Comparison of ENCODE assay signal across 10 cellular contexts in the genomic region with DNA sequence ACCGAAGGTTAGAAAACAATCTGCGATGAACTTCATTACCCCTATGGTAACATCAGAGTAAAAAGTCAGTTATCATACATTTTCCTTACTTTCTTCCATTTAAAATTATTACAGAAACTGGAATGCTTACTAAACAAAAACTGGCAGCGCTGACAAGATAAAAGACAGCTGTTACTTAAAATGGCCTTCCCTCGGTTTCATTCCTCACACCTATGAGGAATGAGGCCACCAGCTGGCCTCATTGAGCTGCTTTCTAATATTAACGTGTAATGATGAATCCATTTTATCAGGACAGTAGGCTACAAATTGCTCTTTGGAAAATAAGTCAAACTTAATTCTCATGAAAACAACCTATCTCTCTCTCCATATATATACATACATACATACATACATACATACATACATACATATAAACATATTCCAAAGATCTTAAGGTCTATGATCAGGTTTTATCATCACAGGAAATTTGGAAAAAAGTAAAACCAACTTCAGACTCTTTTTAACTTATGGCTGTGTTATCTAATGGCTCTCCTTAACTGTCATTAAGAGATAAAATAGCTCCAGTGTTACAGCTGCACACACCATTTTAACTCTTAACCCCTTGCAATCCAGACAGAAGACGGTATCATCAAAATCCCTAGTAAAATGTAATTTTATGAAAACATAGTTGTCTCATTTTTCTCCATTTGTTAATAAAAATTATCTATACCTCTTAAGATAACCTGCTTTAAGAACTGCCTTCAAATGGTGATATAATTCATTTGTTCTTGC. TPM values are rescaled to one million over a fixed set of nuclear protein-coding genes. Genes with fewer than 3 reads are reported as not detected.
DNase-seq lines count a peak whose midpoint lies in the region; ATAC-seq and TF ChIP-seq lines count a peak whose summit lies in the region.
"Had no signal": no experiment of that assay in that cellular context is flagged by ENCODE, and none has a peak within 500 bp of the region (broad histone marks: within the 10 kb centered on the region; RNA-seq: fewer than 3 reads in every experiment).

No MANE protein-coding gene starts in this region.

- peak overlapping the region; percentile 2 for H3K27ac ChIP-seq in fibroblast of lung (ENCODE audit: insufficient read depth, low read length)
- H3K27ac ChIP-seq in gastrocnemius medialis, result peak overlapping the region; percentile 29 to 99 (median 58)
- H3K27ac ChIP-seq: uterus had no signal

- no peak for DNase-seq in T-helper 2 cell treated with Interferon-gamma antibody and Interleukin-4, amounts not matched to agents 5 μg/mL and 100 μg/mL, for 36 hours (ENCODE audit: low spot score)
- DNase-seq in T-helper 2 cell (no peak), WTC11 (ENCODE audit: low spot score) (no peak), fibroblast of lung (ENCODE audit: low read depth in 2 of 2) (no peak), gastrocnemius medialis (no peak), OCI-M2 (lab: John Stamatoyannopoulos, UW; ENCODE audit: unreplicated experiment) (no peak), D341Med (ENCODE audit: low spot score) (no peak)
- no peak for DNase-seq in stimulated activated CD4-positive, alpha-beta T cell treated with anti-CD3 and anti-CD28 coated beads, Interleukin-4, amount 100 ng/mL, for 24 hours
- DNase-seq: stimulated activated CD4-positive, alpha-beta T cell treated with anti-CD3 and anti-CD28 coated beads, Interleukin-12 subunit alpha, Interleukin-12 subunit beta, amount 100 ng/mL, for 4 hours; uterus had no signal

- H3K27ac Mint-ChIP-seq in T-helper 2 cell treated with Interferon-gamma antibody and Interleukin-4, amounts not matched to agents 5 μg/mL and 100 μg/mL, for 36 hours, result peak overlapping the region; percentile 49
- no peak overlapping the region; the same call in 1 of the 2 replicates for H3K27ac Mint-ChIP-seq in WTC11

- no peaks in the 10 kb centered on the region for H3K9me3 ChIP-seq in fibroblast of lung (ENCODE audit: control insufficient read depth, insufficient read depth, low read depth, low read length)
- H3K9me3 ChIP-seq in gastrocnemius medialis, result no peaks in the 10 kb centered on the region
- H3K9me3 ChIP-seq: uterus had no signal

- no peak overlapping the region for H2AFZ ChIP-seq in fibroblast of lung (ENCODE audit: low read length)

- peak overlapping the region; percentile 25 to 99 (median 56) for H3K4me3 ChIP-seq in fibroblast of lung (replicated peaks in 1 of 4; ENCODE audit: control extremely low read depth in 1 of 4, insufficient read depth in 1 of 4, low read depth in 3 of 4, low read length in 4 of 4)
- peak overlapping the region; percentile 2 to 31 (median 14) for H3K4me3 ChIP-seq in gastrocnemius medialis
- H3K4me3 ChIP-seq: uterus had no signal

- no peaks in the 10 kb centered on the region for H3K27me3 Mint-ChIP-seq in T-helper 2 cell treated with Interferon-gamma antibody and Interleukin-4, amounts not matched to agents 5 μg/mL and 100 μg/mL, for 36 hours (ENCODE audit: low read depth)
- H3K27me3 Mint-ChIP-seq in WTC11 (ENCODE audit: low read depth), result no peaks in the 10 kb centered on the region

- ATAC-seq in WTC11 (no peak), gastrocnemius medialis (peak in 1 of 2 donors; percentile 43)

- peaks cover 89% of the 10 kb centered on the region for H3K36me3 Mint-ChIP-seq in T-helper 2 cell treated with Interferon-gamma antibody and Interleukin-4, amounts not matched to agents 5 μg/mL and 100 μg/mL, for 36 hours (ENCODE audit: low read depth)
- peaks cover 91% of the 10 kb centered on the region for H3K36me3 Mint-ChIP-seq in WTC11

- peaks cover 10% of the 10 kb centered on the region for H4K20me1 ChIP-seq in fibroblast of lung (ENCODE audit: control insufficient read depth, extremely low read depth, insufficient read depth, low read length)

- H3K4me3 Mint-ChIP-seq in T-helper 2 cell treated with Interferon-gamma antibody and Interleukin-4, amounts not matched to agents 5 μg/mL and 100 μg/mL, for 36 hours, result peak overlapping the region; percentile 83
- peak overlapping the region; percentile 49 for H3K4me3 Mint-ChIP-seq in WTC11

- no peak overlapping the region for H3K9ac ChIP-seq in fibroblast of lung (ENCODE audit: insufficient read depth, low read length)

- POLR2A ChIA-PET in WTC11 (lab: Charles Lee), result no interaction called here

- H3K9me3 Mint-ChIP-seq in T-helper 2 cell treated with Interferon-gamma antibody and Interleukin-4, amounts not matched to agents 5 μg/mL and 100 μg/mL, for 36 hours, result no peaks in the 10 kb centered on the region
- H3K9me3 Mint-ChIP-seq in WTC11, result no peaks in the 10 kb centered on the region

- H3K27me3 ChIP-seq in fibroblast of lung (ENCODE audit: control insufficient read depth, insufficient read depth, low read length) (no peaks in the 10 kb centered on the region), gastrocnemius medialis (no peaks in the 10 kb centered on the region)
- H3K27me3 ChIP-seq: uterus had no signal

- H3K4me2 ChIP-seq in fibroblast of lung (ENCODE audit: extremely low read depth, insufficient read depth, low read length), result peak overlapping the region; percentile 95

- H3K4me1 Mint-ChIP-seq in T-helper 2 cell treated with Interferon-gamma antibody and Interleukin-4, amounts not matched to agents 5 μg/mL and 100 μg/mL, for 36 hours (ENCODE audit: low read depth), result peaks cover 56% of the 10 kb centered on the region
- H3K4me1 Mint-ChIP-seq in WTC11, result peaks cover 37% of the 10 kb centered on the region

- no peak for TF ChIP-seq POLR2A in gastrocnemius medialis (IDR thresholded peaks at IDR 0.05)

- peaks cover 4% of the 10 kb centered on the region for H3K4me1 ChIP-seq in fibroblast of lung (ENCODE audit: control insufficient read depth, extremely low read depth, insufficient read depth, low read length)
- peaks cover 52 to 57% of the 10 kb centered on the region in 2 donors for H3K4me1 ChIP-seq in gastrocnemius medialis

- H3K79me2 ChIP-seq in fibroblast of lung (ENCODE audit: control insufficient read depth, insufficient read depth, low read length), result peaks cover 78% of the 10 kb centered on the region

- in situ Hi-C loops in gastrocnemius medialis (cut with MboI; ENCODE audit: low sequenced_read_pairs in 4 of 4), result loop anchor here in 2 of 4 donors (25.0 kb wide), 2 partner anchors 708 to 1292 kb away; partner anchors contain the start of genes GMPS (in 2 of the 2) and SLC33A1 (in 2 of the 2)

- CTCF ChIA-PET in WTC11 (lab: Charles Lee), result no interaction called here

- H3K36me3 ChIP-seq in fibroblast of lung (ENCODE audit: control insufficient read depth, insufficient read depth, low read length) (peaks cover 11% of the 10 kb centered on the region), gastrocnemius medialis (peaks cover 4 to 68% of the 10 kb centered on the region in 2 donors)
- H3K36me3 ChIP-seq: uterus had no signal

- intact Hi-C loops in gastrocnemius medialis (cut with DNase I; ENCODE audit: low total_unique reads), result loop anchor here (5.0 to 10.0 kb wide), 2 partner anchors 597 to 1300 kb away; partner anchors contain the start of genes SLC33A1 and SSR3

- TF ChIP-seq CTCF in WTC11 (IDR thresholded peaks at IDR 0.05) (no peak), fibroblast of lung (conservative IDR thresholded peaks at IDR 0.05 in 1 of 2, IDR thresholded peaks at IDR 0.05 in 1 of 2; ENCODE audit: low read depth in 1 of 2, low read length in 2 of 2) (no peak), gastrocnemius medialis (IDR thresholded peaks at IDR 0.05 in 4 of 5, conservative IDR thresholded peaks at IDR 0.05 in 1 of 5) (peak in 1 of 5 experiments; percentile 22)

TF ChIP-seq in WTC11, 78 proteins besides CTCF, POLR2A, EP300 and RAD21 (continues in another document):
- no peak for TF ChIP-seq ZNF121 (CRISPR knock-in tag; IDR thresholded peaks at IDR 0.05)
- TF ChIP-seq NFYB (CRISPR knock-in tag; conservative IDR thresholded peaks at IDR 0.05; ENCODE audit: low read depth), result no peak
- TF ChIP-seq PRDM15 (CRISPR knock-in tag; IDR thresholded peaks at IDR 0.05), result no peak

RNA-seq across cellular contexts. Expression of gene CCNL1, which starts 5.2 kb away (rescaled TPM):
- total RNA-seq in WTC11 (2021), result 67.2 to 79.6 TPM (median 72.7 TPM) in 3 replicates
- total RNA-seq in fibroblast of lung, result 140 and 219 TPM in 2 replicates
- polyA plus RNA-seq in fibroblast of lung, result 63.8 and 88.2 TPM in 2 replicates
- 27.8 and 35.7 TPM in 2 replicates for polyA plus RNA-seq in fibroblast of lung (2012)
- polyA minus RNA-seq in fibroblast of lung (ENCODE audit: low replicate concordance), result 12.2 and 31.2 TPM in 2 replicates
- total RNA-seq in gastrocnemius medialis, result 100 to 1,000 TPM in 1 of 4 donors, 10 to 100 TPM in 3; 34.3 to 110 (median 41.3) TPM
